In the genomic region with DNA sequence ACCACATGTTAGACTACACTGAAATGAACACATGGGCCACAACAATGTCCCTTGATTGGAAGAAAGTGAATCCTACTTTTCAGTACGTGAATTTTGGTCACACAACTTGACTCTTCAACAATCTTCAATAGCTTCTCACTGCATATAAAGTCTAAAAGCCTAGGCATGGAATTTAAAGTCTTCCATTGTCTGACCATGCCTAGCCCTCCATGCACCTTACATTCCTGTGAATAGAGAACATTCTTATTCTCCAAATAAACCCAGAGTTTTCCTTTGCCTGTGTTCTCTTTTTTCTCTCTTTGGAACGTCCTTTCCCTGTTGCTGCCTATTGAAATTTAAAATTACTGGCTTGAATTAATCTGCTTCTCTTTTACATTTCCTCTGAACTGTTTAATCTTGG, we compare ENCODE assay signal across 1 cellular context.
TF ChIP-seq lines count a peak whose summit lies in the region.

No MANE protein-coding gene starts in this region.

TF ChIP-seq in GM23338, 12 proteins besides CTCF, POLR2A, EP300 and RAD21 (continued from another document):
- TF ChIP-seq, protein P1, sequence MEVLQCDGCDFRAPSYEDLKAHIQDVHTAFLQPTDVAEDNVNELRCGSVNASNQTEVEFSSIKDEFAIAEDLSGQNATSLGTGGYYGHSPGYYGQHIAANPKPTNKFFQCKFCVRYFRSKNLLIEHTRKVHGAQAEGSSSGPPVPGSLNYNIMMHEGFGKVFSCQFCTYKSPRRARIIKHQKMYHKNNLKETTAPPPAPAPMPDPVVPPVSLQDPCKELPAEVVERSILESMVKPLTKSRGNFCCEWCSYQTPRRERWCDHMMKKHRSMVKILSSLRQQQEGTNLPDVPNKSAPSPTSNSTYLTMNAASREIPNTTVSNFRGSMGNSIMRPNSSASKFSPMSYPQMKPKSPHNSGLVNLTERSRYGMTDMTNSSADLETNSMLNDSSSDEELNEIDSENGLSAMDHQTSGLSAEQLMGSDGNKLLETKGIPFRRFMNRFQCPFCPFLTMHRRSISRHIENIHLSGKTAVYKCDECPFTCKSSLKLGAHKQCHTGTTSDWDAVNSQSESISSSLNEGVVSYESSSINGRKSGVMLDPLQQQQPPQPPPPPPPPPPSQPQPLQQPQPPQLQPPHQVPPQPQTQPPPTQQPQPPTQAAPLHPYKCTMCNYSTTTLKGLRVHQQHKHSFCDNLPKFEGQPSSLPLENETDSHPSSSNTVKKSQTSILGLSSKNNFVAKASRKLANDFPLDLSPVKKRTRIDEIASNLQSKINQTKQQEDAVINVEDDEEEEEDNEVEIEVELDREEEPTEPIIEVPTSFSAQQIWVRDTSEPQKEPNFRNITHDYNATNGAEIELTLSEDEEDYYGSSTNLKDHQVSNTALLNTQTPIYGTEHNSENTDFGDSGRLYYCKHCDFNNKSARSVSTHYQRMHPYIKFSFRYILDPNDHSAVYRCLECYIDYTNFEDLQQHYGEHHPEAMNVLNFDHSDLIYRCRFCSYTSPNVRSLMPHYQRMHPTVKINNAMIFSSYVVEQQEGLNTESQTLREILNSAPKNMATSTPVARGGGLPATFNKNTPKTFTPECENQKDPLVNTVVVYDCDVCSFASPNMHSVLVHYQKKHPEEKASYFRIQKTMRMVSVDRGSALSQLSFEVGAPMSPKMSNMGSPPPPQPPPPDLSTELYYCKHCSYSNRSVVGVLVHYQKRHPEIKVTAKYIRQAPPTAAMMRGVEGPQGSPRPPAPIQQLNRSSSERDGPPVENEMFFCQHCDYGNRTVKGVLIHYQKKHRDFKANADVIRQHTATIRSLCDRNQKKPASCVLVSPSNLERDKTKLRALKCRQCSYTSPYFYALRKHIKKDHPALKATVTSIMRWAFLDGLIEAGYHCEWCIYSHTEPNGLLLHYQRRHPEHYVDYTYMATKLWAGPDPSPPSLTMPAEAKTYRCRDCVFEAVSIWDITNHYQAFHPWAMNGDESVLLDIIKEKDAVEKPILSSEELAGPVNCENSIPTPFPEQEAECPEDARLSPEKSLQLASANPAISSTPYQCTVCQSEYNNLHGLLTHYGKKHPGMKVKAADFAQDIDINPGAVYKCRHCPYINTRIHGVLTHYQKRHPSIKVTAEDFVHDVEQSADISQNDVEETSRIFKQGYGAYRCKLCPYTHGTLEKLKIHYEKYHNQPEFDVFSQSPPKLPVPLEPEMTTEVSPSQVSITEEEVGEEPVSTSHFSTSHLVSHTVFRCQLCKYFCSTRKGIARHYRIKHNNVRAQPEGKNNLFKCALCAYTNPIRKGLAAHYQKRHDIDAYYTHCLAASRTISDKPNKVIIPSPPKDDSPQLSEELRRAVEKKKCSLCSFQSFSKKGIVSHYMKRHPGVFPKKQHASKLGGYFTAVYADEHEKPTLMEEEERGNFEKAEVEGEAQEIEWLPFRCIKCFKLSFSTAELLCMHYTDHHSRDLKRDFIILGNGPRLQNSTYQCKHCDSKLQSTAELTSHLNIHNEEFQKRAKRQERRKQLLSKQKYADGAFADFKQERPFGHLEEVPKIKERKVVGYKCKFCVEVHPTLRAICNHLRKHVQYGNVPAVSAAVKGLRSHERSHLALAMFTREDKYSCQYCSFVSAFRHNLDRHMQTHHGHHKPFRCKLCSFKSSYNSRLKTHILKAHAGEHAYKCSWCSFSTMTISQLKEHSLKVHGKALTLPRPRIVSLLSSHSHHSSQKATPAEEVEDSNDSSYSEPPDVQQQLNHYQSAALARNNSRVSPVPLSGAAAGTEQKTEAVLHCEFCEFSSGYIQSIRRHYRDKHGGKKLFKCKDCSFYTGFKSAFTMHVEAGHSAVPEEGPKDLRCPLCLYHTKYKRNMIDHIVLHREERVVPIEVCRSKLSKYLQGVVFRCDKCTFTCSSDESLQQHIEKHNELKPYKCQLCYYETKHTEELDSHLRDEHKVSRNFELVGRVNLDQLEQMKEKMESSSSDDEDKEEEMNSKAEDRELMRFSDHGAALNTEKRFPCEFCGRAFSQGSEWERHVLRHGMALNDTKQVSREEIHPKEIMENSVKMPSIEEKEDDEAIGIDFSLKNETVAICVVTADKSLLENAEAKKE (CRISPR knock-in tag; IDR thresholded peaks at IDR 0.05): peak; percentile 69
